In genomic region chr19:19822148-19822429, GRCh38 we compare ENCODE assay signal across 8 cellular contexts. TPM values are rescaled to one million over a fixed set of nuclear protein-coding genes. Genes with fewer than 3 reads are reported as not detected.
DNase-seq lines count a peak whose midpoint lies in the region; ATAC-seq and TF ChIP-seq lines count a peak whose summit lies in the region.

No MANE protein-coding gene starts in this region.

- TF ChIP-seq CTCF in BE2C (IDR thresholded peaks at IDR 0.05; ENCODE audit: low read depth, low read length): no peak
- TF ChIP-seq CTCF in NB4 (IDR thresholded peaks at IDR 0.05; ENCODE audit: low read depth, low read length): no peak
- no peak for TF ChIP-seq CTCF in coronary artery (IDR thresholded peaks at IDR 0.05)

- TF ChIP-seq POLR2A in NB4 (IDR thresholded peaks at IDR 0.05; ENCODE audit: extremely low read depth, insufficient read length): no peak

- intact Hi-C loops in naive thymus-derived CD4-positive, alpha-beta T cell (cut with micrococcal nuclease): loop anchor here (5.0 kb wide), 2 partner anchors 90 to 285 kb away; partner anchors contain the start of genes CILP2 (in 1 of the 2) and ZNF14 (in 1 of the 2)

- POLR2A ChIA-PET in naive thymus-derived CD4-positive, alpha-beta T cell (lab: Charles Lee): interaction anchor here (0.6 to 7.0 kb wide), 31 partner anchors 8 to 1683 kb away, joined by 3 to 130 read pairs (median 4); partner anchors contain the start of genes ZNF101, ZNF14, ZNF253 and ZNF429

- CTCF ChIA-PET in naive thymus-derived CD4-positive, alpha-beta T cell (lab: Charles Lee): interaction anchor here (0.8 to 1.1 kb wide), 4 partner anchors 13 to 89 kb away, joined by 3 to 6 read pairs (median 4); partner anchors contain the start of genes ZNF14 and ZNF253

- H3K4me3 ChIP-seq in BE2C (ENCODE audit: low read depth, low read length) (peak overlapping the region; percentile 96), NB4 (ENCODE audit: low read depth, low read length) (peak overlapping the region; percentile 69), coronary artery (peak overlapping the region; percentile 92)
- peak overlapping the region; percentile 56 for H3K4me3 ChIP-seq in naive thymus-derived CD4-positive, alpha-beta T cell (ENCODE audit: low read length)

- DNase-seq in BE2C (peak; percentile 13), NB4 (ENCODE audit: low read depth) (no peak), coronary artery (ENCODE audit: low spot score) (peak; percentile 75), NCI-H187 treated with DMSO at 0.1 percent for 48 hours (lab: John Stamatoyannopoulos, UW) (no peak), HK-2 (ENCODE audit: unreplicated experiment) (no peak)
- no peak for DNase-seq in naive thymus-derived CD4-positive, alpha-beta T cell

- no peak for ATAC-seq in naive thymus-derived CD4-positive, alpha-beta T cell
- ATAC-seq in HG03565 (IDR thresholded peaks at IDR 0.05; ENCODE audit: unreplicated experiment): no peak
- no peak for ATAC-seq in GM18870 (IDR thresholded peaks at IDR 0.05; ENCODE audit: unreplicated experiment)

- peak overlapping the region; percentile 74 to 94 for H3K27ac ChIP-seq in coronary artery
- peak overlapping the region; percentile 98 for H3K27ac ChIP-seq in naive thymus-derived CD4-positive, alpha-beta T cell (ENCODE audit: low read depth, low read length)

- H3K27me3 ChIP-seq in BE2C: no peaks in the 10 kb centered on the region
- H3K27me3 ChIP-seq in naive thymus-derived CD4-positive, alpha-beta T cell (ENCODE audit: control insufficient read depth in 2 of 2, insufficient read depth in 2 of 2, low read length in 2 of 2): no peaks in the 10 kb centered on the region

- no peaks in the 10 kb centered on the region for H3K27me3 Mint-ChIP-seq in naive thymus-derived CD4-positive, alpha-beta T cell

- H3K4me1 ChIP-seq in BE2C: no peaks in the 10 kb centered on the region
- peaks cover 13 to 25% of the 10 kb centered on the region in 2 donors for H3K4me1 ChIP-seq in naive thymus-derived CD4-positive, alpha-beta T cell (ENCODE audit: control insufficient read depth in 2 of 2, insufficient read depth in 2 of 2, low read length in 2 of 2)

- peaks cover 5 to 48% (median 29%) of the 10 kb centered on the region in 7 donors for H3K4me1 Mint-ChIP-seq in naive thymus-derived CD4-positive, alpha-beta T cell

- peaks cover 10 to 47% (median 43%) of the 10 kb centered on the region in 5 donors for H3K36me3 Mint-ChIP-seq in naive thymus-derived CD4-positive, alpha-beta T cell

- H3K27ac Mint-ChIP-seq in naive thymus-derived CD4-positive, alpha-beta T cell: peak overlapping the region; percentile 83 to 100 (median 100)

- peaks cover 17% of the 10 kb centered on the region for H3K36me3 ChIP-seq in BE2C
- peaks cover 0 to 15% (median 4%) of the 10 kb centered on the region in 3 experiments for H3K36me3 ChIP-seq in naive thymus-derived CD4-positive, alpha-beta T cell (ENCODE audit: control insufficient read depth in 2 of 3, insufficient read depth in 3 of 3, low read length in 3 of 3)

- H3K9me3 ChIP-seq in BE2C: no peaks in the 10 kb centered on the region; the same call in 1 of the 2 replicates
- H3K9me3 ChIP-seq in naive thymus-derived CD4-positive, alpha-beta T cell (ENCODE audit: control insufficient read depth in 2 of 3, low read length in 3 of 3): no peaks in the 10 kb centered on the region

- peaks cover 0 to 62% (median 23%) of the 10 kb centered on the region in 11 donors for H3K9me3 Mint-ChIP-seq in naive thymus-derived CD4-positive, alpha-beta T cell

- peak overlapping the region; percentile 97 to 100 (median 99) for H3K4me3 Mint-ChIP-seq in naive thymus-derived CD4-positive, alpha-beta T cell

RNA-seq across cellular contexts. Expression of gene ZNF506, which starts 0.5 kb away (rescaled TPM):
- 7.8 TPM for polyA plus RNA-seq in BE2C (2012; ENCODE audit: insufficient read depth, insufficient read length, low read depth)
- 10 to 100 TPM; 20.4 to 93.9 (median 55.7) TPM for total RNA-seq in naive thymus-derived CD4-positive, alpha-beta T cell
- 10 to 100 TPM; 23.5 to 35.9 TPM for polyA plus RNA-seq in naive thymus-derived CD4-positive, alpha-beta T cell

RNA-seq across cellular contexts. Expression of gene ZNF253, which starts 43.6 kb away (rescaled TPM):
- 5.6 TPM for polyA plus RNA-seq in BE2C (2012; ENCODE audit: insufficient read depth, insufficient read length, low read depth)
- total RNA-seq in naive thymus-derived CD4-positive, alpha-beta T cell: 10 to 100 TPM in 4 of 5 experiments, 1 to 10 TPM in 1; 9.5 to 33.8 (median 14.8) TPM
- 10 to 100 TPM in 1 of 2 donors, 1 to 10 TPM in 1; 9.8 to 16.0 TPM for polyA plus RNA-seq in naive thymus-derived CD4-positive, alpha-beta T cell

Comparison
In these comparisons a context has a peak if more than half of its experiments do, and no peak if none do; other contexts are left out.
1. DNase-seq: peak in BE2C (single experiment) and coronary artery (single experiment); none in NB4 (single experiment), naive thymus-derived CD4-positive, alpha-beta T cell (0 of 9), NCI-H187 treated with DMSO at 0.1 percent for 48 hours (single experiment) and HK-2 (single experiment).
2. Peak in every context shown above with its lines, with median percentiles within 50 percentile points of each other: H3K4me3 ChIP-seq.